9 cellular contexts compared by ENCODE assay signal in genomic region chr11:78149646-78150045, GRCh38. TPM values are rescaled to one million over a fixed set of nuclear protein-coding genes. Genes with fewer than 3 reads are reported as not detected.
DNase-seq lines count a peak whose midpoint lies in the region; ATAC-seq, FAIRE-seq and TF ChIP-seq lines count a peak whose summit lies in the region.
"Had no signal": no experiment of that assay in that cellular context is flagged by ENCODE, and none has a peak within 500 bp of the region (broad histone marks: within the 10 kb centered on the region; RNA-seq: fewer than 3 reads in every experiment).

No MANE protein-coding gene starts in this region.

- H3K4me3 ChIP-seq in endodermal cell (ENCODE audit: low read length), result no peak overlapping the region

- peak in 1 of 10 experiments; percentile 15 for DNase-seq in CD4-positive, alpha-beta T cell
- peak; percentile 52 for DNase-seq in MV-4-11 (lab: John Stamatoyannopoulos, UW)
- no peak for DNase-seq in endodermal cell
- peak; percentile 29 for DNase-seq in myocyte (ENCODE audit: low read depth)
- DNase-seq in NCI-H524 treated with DMSO at 0.1 percent for 48 hours (lab: John Stamatoyannopoulos, UW), result no peak
- no peak for DNase-seq in RCC 7860 (ENCODE audit: low spot score)
- no peak for DNase-seq in NCI-H1436 (lab: John Stamatoyannopoulos, UW)
- DNase-seq: activated naive CD8-positive, alpha-beta T cell treated with anti-CD3 and anti-CD28 coated beads, Interleukin-2, amount 10 ng/mL, durations not matched to agents 7 days and 5 days had no signal

- peaks cover 3% of the 10 kb centered on the region for H3K36me3 Mint-ChIP-seq in CD4-positive, alpha-beta T cell (ENCODE audit: low read depth)
- peaks cover 5% of the 10 kb centered on the region for H3K36me3 Mint-ChIP-seq in endodermal cell (ENCODE audit: low read depth)

- CTCF ChIA-PET in CD4-positive, alpha-beta T cell (lab: Charles Lee), result interaction anchor here (0.6 to 1.4 kb wide), 9 partner anchors 10 to 417 kb away, joined by 3 to 8 read pairs (median 3); partner anchors contain the start of gene ALG8

- no peak overlapping the region for H3K27ac ChIP-seq in CD4-positive, alpha-beta T cell (ENCODE audit: low read depth, low read length)
- no peak overlapping the region for H3K27ac ChIP-seq in endodermal cell (ENCODE audit: low read depth, low read length)

- no peaks in the 10 kb centered on the region for H3K27me3 ChIP-seq in CD4-positive, alpha-beta T cell (ENCODE audit: control insufficient read depth, insufficient read depth, low read length)
- H3K27me3 ChIP-seq in endodermal cell (ENCODE audit: control insufficient read depth, insufficient read depth, low read length, poor library complexity, severe bottlenecking), result no peaks in the 10 kb centered on the region

- no peak overlapping the region for H3K9ac ChIP-seq in endodermal cell (ENCODE audit: extremely low read depth, low read length, poor library complexity, severe bottlenecking)

- intact Hi-C loops in CD4-positive, alpha-beta T cell (cut with DNase I, micrococcal nuclease), result loop anchor here in 1 of 2 experiments (5.0 kb wide), 1 partner anchor 418 kb away; no protein-coding TSS in a partner anchor

- H3K4me3 Mint-ChIP-seq in CD4-positive, alpha-beta T cell, result no peak overlapping the region
- H3K4me3 Mint-ChIP-seq in endodermal cell, result no peak overlapping the region
- H3K4me3 Mint-ChIP-seq: activated naive CD8-positive, alpha-beta T cell treated with anti-CD3 and anti-CD28 coated beads, Interleukin-2, amount 10 ng/mL, durations not matched to agents 7 days and 5 days had no signal

- no peaks in the 10 kb centered on the region for H3K36me3 ChIP-seq in endodermal cell (ENCODE audit: control insufficient read depth, insufficient read depth, low read length)

- no peaks in the 10 kb centered on the region for H3K9me3 ChIP-seq in CD4-positive, alpha-beta T cell (ENCODE audit: control insufficient read depth, low read length)
- no peaks in the 10 kb centered on the region for H3K9me3 ChIP-seq in endodermal cell (ENCODE audit: control insufficient read depth, low read length)

- H3K27me3 Mint-ChIP-seq in CD4-positive, alpha-beta T cell, result no peaks in the 10 kb centered on the region
- H3K27me3 Mint-ChIP-seq in endodermal cell (ENCODE audit: insufficient read depth), result no peaks in the 10 kb centered on the region
- H3K27me3 Mint-ChIP-seq: activated naive CD8-positive, alpha-beta T cell treated with anti-CD3 and anti-CD28 coated beads, Interleukin-2, amount 10 ng/mL, durations not matched to agents 7 days and 5 days had no signal

- FAIRE-seq in RCC 7860 (lab: Jason Lieb, UNC), result no peak

- no peaks in the 10 kb centered on the region for H3K9me3 Mint-ChIP-seq in CD4-positive, alpha-beta T cell
- no peaks in the 10 kb centered on the region for H3K9me3 Mint-ChIP-seq in endodermal cell
- H3K9me3 Mint-ChIP-seq: activated naive CD8-positive, alpha-beta T cell treated with anti-CD3 and anti-CD28 coated beads, Interleukin-2, amount 10 ng/mL, durations not matched to agents 7 days and 5 days had no signal

- no peaks in the 10 kb centered on the region for H3K4me1 ChIP-seq in endodermal cell (ENCODE audit: control insufficient read depth, insufficient read depth, low read length)

- no peak overlapping the region for H3K27ac Mint-ChIP-seq in CD4-positive, alpha-beta T cell
- H3K27ac Mint-ChIP-seq in endodermal cell, result no peak overlapping the region
- H3K27ac Mint-ChIP-seq: activated naive CD8-positive, alpha-beta T cell treated with anti-CD3 and anti-CD28 coated beads, Interleukin-2, amount 10 ng/mL, durations not matched to agents 7 days and 5 days had no signal

- 67 to 100% methylated on average over 1 of the region's 1 CpG for WGBS in endodermal cell (ENCODE audit: insufficient coverage in 1 of 2, insufficient read length in 1 of 2), 2 experiments

- no peak for TF ChIP-seq CTCF in CD4-positive, alpha-beta T cell (IDR thresholded peaks at IDR 0.05)
- peak; percentile 24 for TF ChIP-seq CTCF in endodermal cell (conservative IDR thresholded peaks at IDR 0.05)

- no peaks in the 10 kb centered on the region for H3K4me1 Mint-ChIP-seq in CD4-positive, alpha-beta T cell (ENCODE audit: low read depth)
- H3K4me1 Mint-ChIP-seq in endodermal cell, result no peaks in the 10 kb centered on the region
- H3K4me1 Mint-ChIP-seq: activated naive CD8-positive, alpha-beta T cell treated with anti-CD3 and anti-CD28 coated beads, Interleukin-2, amount 10 ng/mL, durations not matched to agents 7 days and 5 days had no signal

- peak; percentile 60 for ATAC-seq in CD4-positive, alpha-beta T cell (ENCODE audit: poor library complexity)
- ATAC-seq in HG03378 (IDR thresholded peaks at IDR 0.05; ENCODE audit: unreplicated experiment), result no peak

- POLR2A ChIA-PET in CD4-positive, alpha-beta T cell (lab: Charles Lee), result no interaction called here

RNA-seq across cellular contexts. Expression of gene ALG8, which starts 10.2 kb away (rescaled TPM):
- total RNA-seq in CD4-positive, alpha-beta T cell, result 10 to 100 TPM; 14.4 to 14.9 TPM
- total RNA-seq in endodermal cell (10 to 100 TPM; 72.1 to 81.4 TPM), myocyte (68.4 and 70.9 TPM in 2 replicates)
- 71.0 TPM for polyA plus RNA-seq in endodermal cell (2013, experiment 1 of 2)
- 64.7 TPM for polyA plus RNA-seq in endodermal cell (2013, experiment 2 of 2)
- polyA plus RNA-seq in myocyte (2012), result 32.6 TPM

RNA-seq across cellular contexts. Expression of gene KCTD21, which starts 38.8 kb away (rescaled TPM):
- total RNA-seq in CD4-positive, alpha-beta T cell, result 1 to 10 TPM; 3.5 to 6.5 TPM
- total RNA-seq in endodermal cell (1 to 10 TPM; 4.1 to 4.6 TPM), myocyte (7.5 and 7.6 TPM in 2 replicates)
- 4.5 TPM for polyA plus RNA-seq in endodermal cell (2013, experiment 1 of 2)
- polyA plus RNA-seq in endodermal cell (2013, experiment 2 of 2), result 4.4 TPM
- 9.7 TPM for polyA plus RNA-seq in myocyte (2012)

RNA-seq across cellular contexts. Expression of gene USP35, which starts 39.1 kb away (rescaled TPM):
- 10 to 100 TPM; 29.2 to 33.1 TPM for total RNA-seq in CD4-positive, alpha-beta T cell
- 10 to 100 TPM in 1 of 2 donors, 1 to 10 TPM in 1; 8.6 to 11.2 TPM for total RNA-seq in endodermal cell
- 8.2 TPM for polyA plus RNA-seq in endodermal cell (2013, experiment 1 of 2)
- polyA plus RNA-seq in endodermal cell (2013, experiment 2 of 2), result 6.9 TPM
- total RNA-seq in myocyte, result 8.1 and 9.3 TPM in 2 replicates
- 9.8 TPM for polyA plus RNA-seq in myocyte (2012)

Comparison
In these comparisons a context has a peak if more than half of its experiments do, and no peak if none do; other contexts are left out.
1. DNase-seq: peak in MV-4-11 (single experiment) and myocyte (single experiment); none in endodermal cell (single experiment), NCI-H524 treated with DMSO at 0.1 percent for 48 hours (single experiment), RCC 7860 (single experiment) and NCI-H1436 (single experiment).